15 cellular contexts compared by ENCODE assay signal in genomic region chr4:189989941-189990340, GRCh38. TPM values are rescaled to one million over a fixed set of nuclear protein-coding genes. Genes with fewer than 3 reads are reported as not detected.
"Had no signal": no experiment of that assay in that cellular context is flagged by ENCODE, and none has a peak within 500 bp of the region (broad histone marks: within the 10 kb centered on the region; RNA-seq: fewer than 3 reads in every experiment).

No MANE protein-coding gene starts in this region.

RNA-seq across cellular contexts. Expression of gene FRG2, which starts 37.1 kb away (rescaled TPM):
- total RNA-seq: stomach, subcutaneous adipose tissue, suprapubic skin, temporal lobe, thoracic aorta, thyroid gland, tibial nerve, transverse colon, upper lobe of left lung, upper lobe of right lung, ureter, urinary bladder, uterus, vagina had no signal
- polyA plus RNA-seq: stomach, thymus, urinary bladder had no signal
